ENCODE assay signal across 19 cellular contexts in genomic region chr12:6692888-6693287, GRCh38. TPM values are rescaled to one million over a fixed set of nuclear protein-coding genes. Genes with fewer than 3 reads are reported as not detected.
DNase-seq lines count a peak whose midpoint lies in the region; TF ChIP-seq lines count a peak whose summit lies in the region.
"Had no signal": no experiment of that assay in that cellular context is flagged by ENCODE, and none has a peak within 500 bp of the region (broad histone marks: within the 10 kb centered on the region; RNA-seq: fewer than 3 reads in every experiment).

No MANE protein-coding gene starts in this region.

- no peak overlapping the region for H3K4me3 ChIP-seq in SJCRH30

- no peaks in the 10 kb centered on the region for H3K27me3 Mint-ChIP-seq in activated naive CD4-positive, alpha-beta T cell treated with anti-CD3 and anti-CD28 coated beads, Interleukin-2, amount 50 U/mL, for 24 hours
- no peaks in the 10 kb centered on the region for H3K27me3 Mint-ChIP-seq in activated naive CD4-positive, alpha-beta T cell treated with anti-CD3 and anti-CD28 coated beads for 36 hours (ENCODE audit: low read depth)
- H3K27me3 Mint-ChIP-seq in glutamatergic neuron (ENCODE audit: unreplicated experiment): peaks cover 20% of the 10 kb centered on the region
- peaks cover 34% of the 10 kb centered on the region for H3K27me3 Mint-ChIP-seq in type B pancreatic cell
- H3K27me3 Mint-ChIP-seq: T-cell had no signal

- no peaks in the 10 kb centered on the region for H3K36me3 ChIP-seq in SJCRH30

- H3K27ac ChIP-seq in SJCRH30: no peak overlapping the region
- H3K27ac ChIP-seq: C4-2B had no signal

- TF ChIP-seq CTCF in glutamatergic neuron (IDR thresholded peaks at IDR 0.05; ENCODE audit: partially characterized antibody, unreplicated experiment) (no peak), type B pancreatic cell (conservative IDR thresholded peaks at IDR 0.05) (no peak)

- peaks cover 17% of the 10 kb centered on the region for H3K4me1 Mint-ChIP-seq in activated naive CD4-positive, alpha-beta T cell treated with anti-CD3 and anti-CD28 coated beads, Interleukin-2, amount 50 U/mL, for 24 hours
- H3K4me1 Mint-ChIP-seq in activated naive CD4-positive, alpha-beta T cell treated with anti-CD3 and anti-CD28 coated beads for 36 hours (ENCODE audit: low read depth): peaks cover 19% of the 10 kb centered on the region
- H3K4me1 Mint-ChIP-seq in glutamatergic neuron (ENCODE audit: low read depth, unreplicated experiment): peaks cover 11% of the 10 kb centered on the region
- H3K4me1 Mint-ChIP-seq in type B pancreatic cell (ENCODE audit: unreplicated experiment): peaks cover 3% of the 10 kb centered on the region

- H3K27me3 ChIP-seq in SJCRH30: 0 out of 2 replicates have a peak, but pooled peaks cover 4% of the 10 kb centered on the region

- H3K27ac Mint-ChIP-seq in activated naive CD4-positive, alpha-beta T cell treated with anti-CD3 and anti-CD28 coated beads, Interleukin-2, amount 50 U/mL, for 24 hours: peak overlapping the region; percentile 33
- no peak overlapping the region for H3K27ac Mint-ChIP-seq in activated naive CD4-positive, alpha-beta T cell treated with anti-CD3 and anti-CD28 coated beads for 36 hours
- H3K27ac Mint-ChIP-seq in glutamatergic neuron (ENCODE audit: unreplicated experiment) (no peak overlapping the region), type B pancreatic cell (peak overlapping the region; percentile 5)

- H3K4me3 Mint-ChIP-seq in activated naive CD4-positive, alpha-beta T cell treated with anti-CD3 and anti-CD28 coated beads, Interleukin-2, amount 50 U/mL, for 24 hours: no peak overlapping the region
- H3K4me3 Mint-ChIP-seq in activated naive CD4-positive, alpha-beta T cell treated with anti-CD3 and anti-CD28 coated beads for 36 hours: no peak overlapping the region
- H3K4me3 Mint-ChIP-seq in glutamatergic neuron (ENCODE audit: unreplicated experiment) (peak overlapping the region; percentile 44), type B pancreatic cell (peak overlapping the region; percentile 57)
- H3K4me3 Mint-ChIP-seq: T-cell had no signal

- DNase-seq in activated naive CD4-positive, alpha-beta T cell treated with anti-CD3 and anti-CD28 coated beads for 36 hours: no peak
- peak; percentile 24 to 51 for DNase-seq in SJCRH30
- no peak for DNase-seq in glutamatergic neuron
- no peak for DNase-seq in type B pancreatic cell (ENCODE audit: extremely low spot score, unreplicated experiment)
- DNase-seq in putamen (ENCODE audit: low spot score): no peak
- DNase-seq in stimulated activated CD4-positive, alpha-beta T cell treated with anti-CD3 and anti-CD28 coated beads, Interleukin-1b, Interleukin-23, amount 100 ng/mL, for 48 hours: no peak
- DNase-seq: GF-D8, KBM-7, NCI-H1105 treated with DMSO at 0.1 percent for 48 hours, NCI-H1694, NCI-H2107, NCI-H446 treated with DMSO at 0.1 percent for 48 hours, NCI-H774, OCI-M1, RPMI8226, SHP77 treated with DMSO at 0.1 percent for 48 hours, T-cell had no signal

- CTCF ChIA-PET in activated naive CD4-positive, alpha-beta T cell treated with anti-CD3 and anti-CD28 coated beads for 36 hours (lab: Charles Lee): interaction anchor here (0.8 to 1.0 kb wide), 2 partner anchors 9 to 72 kb away, joined by 3 read pairs; no protein-coding TSS in a partner anchor

- H3K36me3 Mint-ChIP-seq in activated naive CD4-positive, alpha-beta T cell treated with anti-CD3 and anti-CD28 coated beads, Interleukin-2, amount 50 U/mL, for 24 hours: no peaks in the 10 kb centered on the region
- H3K36me3 Mint-ChIP-seq in activated naive CD4-positive, alpha-beta T cell treated with anti-CD3 and anti-CD28 coated beads for 36 hours (ENCODE audit: low read depth): peaks cover 2% of the 10 kb centered on the region
- peaks cover 8% of the 10 kb centered on the region for H3K36me3 Mint-ChIP-seq in glutamatergic neuron (ENCODE audit: unreplicated experiment)
- peaks cover 17% of the 10 kb centered on the region for H3K36me3 Mint-ChIP-seq in type B pancreatic cell

- intact Hi-C loops in activated naive CD4-positive, alpha-beta T cell treated with anti-CD3 and anti-CD28 coated beads for 36 hours (cut with micrococcal nuclease): no loop called here

- peaks cover 4% of the 10 kb centered on the region; the same call in 1 of the 2 replicates for H3K4me1 ChIP-seq in SJCRH30

- no peaks in the 10 kb centered on the region for H3K9me3 ChIP-seq in SJCRH30 (replicated peaks)

- H3K9me3 Mint-ChIP-seq in activated naive CD4-positive, alpha-beta T cell treated with anti-CD3 and anti-CD28 coated beads, Interleukin-2, amount 50 U/mL, for 24 hours: no peaks in the 10 kb centered on the region
- no peaks in the 10 kb centered on the region for H3K9me3 Mint-ChIP-seq in activated naive CD4-positive, alpha-beta T cell treated with anti-CD3 and anti-CD28 coated beads for 36 hours
- H3K9me3 Mint-ChIP-seq in glutamatergic neuron (ENCODE audit: unreplicated experiment): peaks cover 20% of the 10 kb centered on the region
- no peaks in the 10 kb centered on the region for H3K9me3 Mint-ChIP-seq in type B pancreatic cell
- H3K9me3 Mint-ChIP-seq: T-cell had no signal

RNA-seq across cellular contexts. Expression of gene ZNF384, which starts 3.7 kb away (rescaled TPM):
- 10 to 100 TPM; 52.6 to 56.6 TPM for total RNA-seq in activated naive CD4-positive, alpha-beta T cell treated with anti-CD3 and anti-CD28 coated beads for 36 hours
- 40.5 and 46.5 TPM in 2 replicates for total RNA-seq in SJCRH30 (2014; rRNA removed; shearing (Covaris generic))
- 83.2 TPM for total RNA-seq in glutamatergic neuron (ENCODE audit: unreplicated experiment)
- total RNA-seq in type B pancreatic cell (ENCODE audit: low replicate concordance): 78.3 and 127 TPM in 2 replicates

RNA-seq across cellular contexts. Expression of gene PIANP, which starts 7.7 kb away (rescaled TPM):
- under 1 TPM; 0.21 to 0.27 TPM for total RNA-seq in activated naive CD4-positive, alpha-beta T cell treated with anti-CD3 and anti-CD28 coated beads for 36 hours
- total RNA-seq in SJCRH30 (2014; rRNA removed; shearing (Covaris generic)): 0.15 and 0.28 TPM in 2 replicates
- total RNA-seq in glutamatergic neuron (ENCODE audit: unreplicated experiment) (48.8 TPM), type B pancreatic cell (ENCODE audit: low replicate concordance) (0.95 and 3.9 TPM in 2 replicates)

RNA-seq across cellular contexts. Expression of gene ING4, which starts 30.0 kb away (rescaled TPM):
- 10 to 100 TPM; 17.3 to 17.8 TPM for total RNA-seq in activated naive CD4-positive, alpha-beta T cell treated with anti-CD3 and anti-CD28 coated beads for 36 hours
- total RNA-seq in SJCRH30 (2014; rRNA removed; shearing (Covaris generic)): 25.1 and 28.7 TPM in 2 replicates
- total RNA-seq in glutamatergic neuron (ENCODE audit: unreplicated experiment) (76.9 TPM), type B pancreatic cell (ENCODE audit: low replicate concordance) (58.1 and 102 TPM in 2 replicates)

RNA-seq across cellular contexts. Expression of gene COPS7A, which starts 31.0 kb away (rescaled TPM):
- 10 to 100 TPM; 43.0 to 47.8 TPM for total RNA-seq in activated naive CD4-positive, alpha-beta T cell treated with anti-CD3 and anti-CD28 coated beads for 36 hours
- total RNA-seq in SJCRH30 (2014; rRNA removed; shearing (Covaris generic)): 34.1 and 35.9 TPM in 2 replicates
- 25.9 TPM for total RNA-seq in glutamatergic neuron (ENCODE audit: unreplicated experiment)
- total RNA-seq in type B pancreatic cell (ENCODE audit: low replicate concordance): 35.4 and 94.5 TPM in 2 replicates

RNA-seq across cellular contexts. Expression of gene ACRBP, which starts 45.7 kb away (rescaled TPM):
- 1 to 10 TPM; 2.3 to 2.4 TPM for total RNA-seq in activated naive CD4-positive, alpha-beta T cell treated with anti-CD3 and anti-CD28 coated beads for 36 hours
- total RNA-seq in SJCRH30 (2014; rRNA removed; shearing (Covaris generic)): 0.28 TPM in 1 of 2 replicates, not detected in the other
- total RNA-seq in glutamatergic neuron (ENCODE audit: unreplicated experiment): 2.5 TPM
- 3.9 and 7.1 TPM in 2 replicates for total RNA-seq in type B pancreatic cell (ENCODE audit: low replicate concordance)

Comparison
In these comparisons a context has a peak if more than half of its experiments do, and no peak if none do; other contexts are left out.
1. H3K27ac Mint-ChIP-seq: peak in activated naive CD4-positive, alpha-beta T cell treated with anti-CD3 and anti-CD28 coated beads, Interleukin-2, amount 50 U/mL, for 24 hours (single experiment) and type B pancreatic cell (single experiment); none in activated naive CD4-positive, alpha-beta T cell treated with anti-CD3 and anti-CD28 coated beads for 36 hours (single experiment) and glutamatergic neuron (single experiment).
2. H3K4me3 Mint-ChIP-seq: peak in glutamatergic neuron (single experiment) and type B pancreatic cell (single experiment); none in activated naive CD4-positive, alpha-beta T cell treated with anti-CD3 and anti-CD28 coated beads, Interleukin-2, amount 50 U/mL, for 24 hours (single experiment) and activated naive CD4-positive, alpha-beta T cell treated with anti-CD3 and anti-CD28 coated beads for 36 hours (single experiment).
3. DNase-seq: peak in SJCRH30 (2 of 2); none in activated naive CD4-positive, alpha-beta T cell treated with anti-CD3 and anti-CD28 coated beads for 36 hours (single experiment), glutamatergic neuron (single experiment), type B pancreatic cell (single experiment), putamen (single experiment) and stimulated activated CD4-positive, alpha-beta T cell treated with anti-CD3 and anti-CD28 coated beads, Interleukin-1b, Interleukin-23, amount 100 ng/mL, for 48 hours (single experiment).
4. RNA of gene PIANP, which starts 7.7 kb away (total RNA-seq): 48.8 TPM in glutamatergic neuron (single experiment); 0.95 to 3.9 TPM in type B pancreatic cell, 0.15 to 0.28 TPM in SJCRH30 and 0.21 to 0.27 TPM in activated naive CD4-positive, alpha-beta T cell treated with anti-CD3 and anti-CD28 coated beads for 36 hours; every median in the first group is over 10 times any median in the second.